ENCODE assay signal across 13 cellular contexts in genomic region chr3:177126015-177126773, GRCh38.
DNase-seq lines count a peak whose midpoint lies in the region; ATAC-seq, FAIRE-seq and TF ChIP-seq lines count a peak whose summit lies in the region.
"Had no signal": no experiment of that assay in that cellular context is flagged by ENCODE, and none has a peak within 500 bp of the region (broad histone marks: within the 10 kb centered on the region; RNA-seq: fewer than 3 reads in every experiment).

No MANE protein-coding gene starts in this region.

- TF ChIP-seq EP300 in SK-N-SH (IDR thresholded peaks at IDR 0.05; ENCODE audit: borderline replicate concordance in 1 of 2, low read depth in 1 of 2, low read length in 1 of 2) = peak in 1 of 2 experiments; percentile 40; a peak in 1 of 4 replicates

- DNase-seq in EH (ENCODE audit: low read depth) (peak; percentile 93), SK-N-SH (no peak), fibroblast of the aortic adventitia (ENCODE audit: low read depth) (peak; percentile 96), psoas muscle (no peak), NCI-H187 (lab: John Stamatoyannopoulos, UW) (no peak), ascending aorta (ENCODE audit: low spot score in 2 of 2) (no peak), GM12892 (ENCODE audit: insufficient read length) (no peak)
- DNase-seq: amniotic stem cell; CD8-positive, alpha-beta memory T cell; NCI-H1092 treated with DMSO at 0.1 percent for 48 hours; pancreas had no signal

- H3K4me1 ChIP-seq in SK-N-SH (ENCODE audit: control insufficient read depth in 1 of 2, insufficient read depth in 2 of 2, low read depth in 1 of 2, low read length in 1 of 2) (peaks cover 5 to 17% of the 10 kb centered on the region in 2 experiments; a peak in 3 of 4 replicates), psoas muscle (peaks cover 64% of the 10 kb centered on the region), ascending aorta (peaks cover 0 to 18% of the 10 kb centered on the region in 2 donors)

- ATAC-seq in psoas muscle (peak; percentile 64 to 81 (median 70)), GM18517 (IDR thresholded peaks at IDR 0.05; ENCODE audit: unreplicated experiment) (no peak)

- H3K36me3 ChIP-seq in SK-N-SH (replicated peaks in 1 of 2; ENCODE audit: control insufficient read depth in 1 of 2, insufficient read depth in 2 of 2, low read length in 1 of 2) (peaks cover 2 to 4% of the 10 kb centered on the region in 2 experiments), psoas muscle (ENCODE audit: insufficient read depth in 1 of 2, low read depth in 1 of 2) (no peaks in the 10 kb centered on the region), ascending aorta (no peaks in the 10 kb centered on the region)
- H3K36me3 ChIP-seq: pancreas had no signal

- no peak for FAIRE-seq in GM12892 (lab: Jason Lieb, UNC)
- FAIRE-seq: frontal cortex, pancreas had no signal

- 41% methylated on average over 3 of the region's 3 CpGs for WGBS in SK-N-SH (ENCODE audit: low lambda C conversion rate)
- WGBS in psoas muscle, 3 donors = 57 to 63% (median 57%) methylated on average over 3 of the region's 3 CpGs

- CTCF ChIA-PET in SK-N-SH (lab: Yijun Ruan, JAX) = interaction anchor here (1.0 kb wide), 2 partner anchors 33 to 123 kb away, joined by 3 read pairs; no protein-coding TSS in a partner anchor

- peak overlapping the region; percentile 40; the same call in 1 of the 2 replicates for H3K4me2 ChIP-seq in SK-N-SH

- POLR2A ChIA-PET in SK-N-SH (lab: Yijun Ruan, JAX) = no interaction called here

- no peak overlapping the region for H3K9ac ChIP-seq in SK-N-SH

- peaks cover 98% of the 10 kb centered on the region for H3K79me2 ChIP-seq in SK-N-SH (ENCODE audit: insufficient read depth)

- H3F3A ChIP-seq in SK-N-SH (replicated peaks; ENCODE audit: insufficient read depth) = peaks cover 22% of the 10 kb centered on the region

- H3K27me3 ChIP-seq in SK-N-SH (ENCODE audit: insufficient read depth) = no peaks in the 10 kb centered on the region
- no peaks in the 10 kb centered on the region for H3K27me3 ChIP-seq in psoas muscle (ENCODE audit: insufficient read depth in 3 of 3, low read length in 2 of 3)
- no peaks in the 10 kb centered on the region for H3K27me3 ChIP-seq in ascending aorta
- H3K27me3 ChIP-seq: pancreas had no signal

- H2AFZ ChIP-seq in SK-N-SH (ENCODE audit: low read depth) = no peak overlapping the region

- peak overlapping the region in 1 of 2 experiments; percentile 64; a peak in 2 of 4 replicates for H3K27ac ChIP-seq in SK-N-SH (ENCODE audit: low read depth in 2 of 2, low read length in 1 of 2)
- H3K27ac ChIP-seq in psoas muscle = peak overlapping the region; percentile 23
- H3K27ac ChIP-seq in ascending aorta = peak overlapping the region in 1 of 2 donors; percentile 41
- H3K27ac ChIP-seq: pancreas had no signal

- TF ChIP-seq CTCF in SK-N-SH (IDR thresholded peaks at IDR 0.05) (no peak), fibroblast of the aortic adventitia (IDR thresholded peaks at IDR 0.05; ENCODE audit: insufficient read depth, low read length) (no peak), psoas muscle (IDR thresholded peaks at IDR 0.05) (no peak), ascending aorta (IDR thresholded peaks at IDR 0.05) (no peak)

- TF ChIP-seq RAD21 in SK-N-SH (IDR thresholded peaks at IDR 0.05; ENCODE audit: low read length) = no peak

- H3K9me3 ChIP-seq in SK-N-SH (no peaks in the 10 kb centered on the region), psoas muscle (no peaks in the 10 kb centered on the region), ascending aorta (no peaks in the 10 kb centered on the region)
- H3K9me3 ChIP-seq: pancreas had no signal

- intact Hi-C loops in psoas muscle (cut with DNase I) (loop anchor here in 1 of 2 donors (10.0 kb wide), 1 partner anchor 59 kb away; no protein-coding TSS in a partner anchor), ascending aorta (cut with DNase I) (no loop called here)

- no peak overlapping the region for H3K4me3 ChIP-seq in SK-N-SH (ENCODE audit: low read depth in 2 of 2, low read length in 1 of 2)
- H3K4me3 ChIP-seq in fibroblast of the aortic adventitia (ENCODE audit: low read depth, low read length) = no peak overlapping the region
- no peak overlapping the region for H3K4me3 ChIP-seq in psoas muscle
- no peak overlapping the region for H3K4me3 ChIP-seq in ascending aorta
- H3K4me3 ChIP-seq: pancreas had no signal

- no peaks in the 10 kb centered on the region for H3K9me2 ChIP-seq in SK-N-SH

- no peak for TF ChIP-seq POLR2A in GM12892 (IDR thresholded peaks at IDR 0.05; ENCODE audit: low read depth, low read length)

- H4K20me1 ChIP-seq in SK-N-SH (ENCODE audit: insufficient read depth) = peaks cover 90% of the 10 kb centered on the region

TF ChIP-seq in SK-N-SH, 30 proteins besides CTCF, POLR2A, EP300 and RAD21:
- TF ChIP-seq GABPA (IDR thresholded peaks at IDR 0.05; ENCODE audit: low read depth) (no peak), FOSL2 (IDR thresholded peaks at IDR 0.05; ENCODE audit: borderline replicate concordance, low read depth) (peak; percentile 83), TCF12 (IDR thresholded peaks at IDR 0.05) (peak; percentile 77), MEF2A (IDR thresholded peaks at IDR 0.05; ENCODE audit: borderline replicate concordance, low read depth) (no peak), YY1 (IDR thresholded peaks at IDR 0.05; ENCODE audit: low read depth) (no peak), ELF1 (IDR thresholded peaks at IDR 0.05) (no peak), NFIC (IDR thresholded peaks at IDR 0.05; ENCODE audit: borderline replicate concordance) (peak; percentile 87), RCOR1 (IDR thresholded peaks at IDR 0.05; ENCODE audit: low read length) (no peak), USF1 (IDR thresholded peaks at IDR 0.05; ENCODE audit: borderline replicate concordance, low read depth) (no peak), JUND (IDR thresholded peaks at IDR 0.05) (peak; percentile 51; the same call in 1 of the 2 replicates), SMC3 (IDR thresholded peaks at IDR 0.05; ENCODE audit: low read depth, low read length) (no peak), FOXJ3 (CRISPR knock-in tag; IDR thresholded peaks at IDR 0.05) (no peak), CHD2 (IDR thresholded peaks at IDR 0.05; ENCODE audit: low read length, partially characterized antibody) (no peak), PBX3 (IDR thresholded peaks at IDR 0.05) (peak; percentile 56), REST (IDR thresholded peaks at IDR 0.05; ENCODE audit: low read depth, low read length) (peak; percentile 66), TAF1 (IDR thresholded peaks at IDR 0.05; ENCODE audit: borderline replicate concordance, low read depth, low read length) (no peak), TEAD4 (IDR thresholded peaks at IDR 0.05; ENCODE audit: borderline replicate concordance, insufficient read depth) (no peak)
- TF ChIP-seq, protein P1, sequence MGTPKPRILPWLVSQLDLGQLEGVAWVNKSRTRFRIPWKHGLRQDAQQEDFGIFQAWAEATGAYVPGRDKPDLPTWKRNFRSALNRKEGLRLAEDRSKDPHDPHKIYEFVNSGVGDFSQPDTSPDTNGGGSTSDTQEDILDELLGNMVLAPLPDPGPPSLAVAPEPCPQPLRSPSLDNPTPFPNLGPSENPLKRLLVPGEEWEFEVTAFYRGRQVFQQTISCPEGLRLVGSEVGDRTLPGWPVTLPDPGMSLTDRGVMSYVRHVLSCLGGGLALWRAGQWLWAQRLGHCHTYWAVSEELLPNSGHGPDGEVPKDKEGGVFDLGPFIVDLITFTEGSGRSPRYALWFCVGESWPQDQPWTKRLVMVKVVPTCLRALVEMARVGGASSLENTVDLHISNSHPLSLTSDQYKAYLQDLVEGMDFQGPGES (IDR thresholded peaks at IDR 0.05; ENCODE audit: low read depth, low read length) = no peak

Comparison
In these comparisons a context has a peak if more than half of its experiments do, and no peak if none do; other contexts are left out.
1. DNase-seq: peak in EH (single experiment) and fibroblast of the aortic adventitia (single experiment); none in SK-N-SH (single experiment), psoas muscle (0 of 2), NCI-H187 (0 of 2), ascending aorta (0 of 2) and GM12892 (single experiment).